1 cellular context compared by ENCODE assay signal in genomic region chr3:15051531-15051930, GRCh38.
TF ChIP-seq lines count a peak whose summit lies in the region.

No MANE protein-coding gene starts in this region.

TF ChIP-seq in GM12878, 131 proteins besides CTCF, POLR2A, EP300 and RAD21 (continued from another document):
- TF ChIP-seq BCLAF1 (IDR thresholded peaks at IDR 0.05) (no peak), PKNOX1 (IDR thresholded peaks at IDR 0.05) (no peak), HDAC2 (IDR thresholded peaks at IDR 0.05) (no peak)
